ENCODE assay signal across 8 cellular contexts in genomic region chr6:160221423-160221822, GRCh38. TPM values are rescaled to one million over a fixed set of nuclear protein-coding genes. Genes with fewer than 3 reads are reported as not detected.
DNase-seq lines count a peak whose midpoint lies in the region; ATAC-seq and TF ChIP-seq lines count a peak whose summit lies in the region.

No MANE protein-coding gene starts in this region.

- no peak overlapping the region for H3K4me3 ChIP-seq in right lobe of liver

- in situ Hi-C loops in GM13977 (cut with MboI; ENCODE audit: low pct_unique_long_range_greater_than_20kb, low sequenced_read_pairs, unreplicated experiment): no loop called here

- peak; percentile 9 for TF ChIP-seq CTCF in GM13977 (IDR thresholded peaks at IDR 0.05; ENCODE audit: extremely low read depth, insufficient read depth, missing control alignments)
- TF ChIP-seq CTCF in right lobe of liver (IDR thresholded peaks at IDR 0.05): peak; percentile 26 to 60 (median 46)

- H3K36me3 ChIP-seq in right lobe of liver: no peaks in the 10 kb centered on the region

- no peaks in the 10 kb centered on the region for H3K9me3 ChIP-seq in right lobe of liver

- no peak overlapping the region for H3K27ac ChIP-seq in right lobe of liver

- peak; percentile 70 for ATAC-seq in HG03108 (IDR thresholded peaks at IDR 0.05; ENCODE audit: unreplicated experiment)
- ATAC-seq in right lobe of liver: peak; percentile 66 to 94 (median 82)
- no peak for ATAC-seq in GM21367 (IDR thresholded peaks at IDR 0.05; ENCODE audit: unreplicated experiment)

- 28% methylated on average over 3 of the region's 3 CpGs for WGBS in right lobe of liver (ENCODE audit: insufficient coverage, low coverage, low lambda C conversion rate, missing lambda C conversion rate)

- intact Hi-C loops in right lobe of liver (cut with DNase I): no loop called here

- DNase-seq in GM13977 (ENCODE audit: low spot score) (no peak), RKO (ENCODE audit: low spot score) (peak; percentile 40), right lobe of liver (no peak), DMS114 treated with DMSO at 0.1 percent for 48 hours (lab: John Stamatoyannopoulos, UW; ENCODE audit: unreplicated experiment) (no peak), NCI-H345 (lab: John Stamatoyannopoulos, UW) (no peak)
- no peak for DNase-seq in activated CD4-positive, alpha-beta T cell treated with anti-CD3 and anti-CD28 coated beads for 1 hour

- no peak for TF ChIP-seq POLR2A in right lobe of liver (IDR thresholded peaks at IDR 0.05)

- H3K27me3 ChIP-seq in right lobe of liver: no peaks in the 10 kb centered on the region

- no peaks in the 10 kb centered on the region for H3K4me1 ChIP-seq in right lobe of liver

RNA-seq across cellular contexts. Expression of gene SLC22A2, which starts 37.2 kb away (rescaled TPM):
- not detected for total RNA-seq in right lobe of liver
